ENCODE assay signal across 8 cellular contexts in genomic region chr2:64142817-64143153, GRCh38. TPM values are rescaled to one million over a fixed set of nuclear protein-coding genes. Genes with fewer than 3 reads are reported as not detected.
DNase-seq lines count a peak whose midpoint lies in the region; ATAC-seq and TF ChIP-seq lines count a peak whose summit lies in the region.

No MANE protein-coding gene starts in this region.

- H3K4me1 ChIP-seq in SJCRH30 (peaks cover 17% of the 10 kb centered on the region), gastrocnemius medialis (peaks cover 8 to 19% of the 10 kb centered on the region in 2 donors)

- intact Hi-C loops in gastrocnemius medialis (cut with DNase I; ENCODE audit: low total_unique reads): loop anchor here (10.0 kb wide), 1 partner anchor 298 kb away; the partner anchor contains the start of gene UGP2

- DNase-seq in SJCRH30 (peak in 1 of 2 experiments; percentile 44), fibroblast of mammary gland (ENCODE audit: low read depth) (peak; percentile 18), gastrocnemius medialis (no peak), glomerular visceral epithelial cell (ENCODE audit: extremely low spot score) (no peak), GM03348 (ENCODE audit: low spot score) (no peak)
- DNase-seq in activated CD8-positive, alpha-beta memory T cell treated with anti-CD3 and anti-CD28 coated beads for 24 hours: no peak

- H3K9me3 ChIP-seq in SJCRH30 (replicated peaks) (no peaks in the 10 kb centered on the region; the same call in 1 of the 2 replicates), gastrocnemius medialis (no peaks in the 10 kb centered on the region)

- H3K36me3 ChIP-seq in SJCRH30 (peaks cover 7% of the 10 kb centered on the region), gastrocnemius medialis (no peaks in the 10 kb centered on the region)

- H3K4me3 ChIP-seq in SJCRH30 (peak overlapping the region; percentile 98), fibroblast of mammary gland (ENCODE audit: control insufficient read depth, low read depth, low read length) (peak overlapping the region; percentile 88), gastrocnemius medialis (peak overlapping the region; percentile 83 to 100 (median 95))

- H3K27me3 ChIP-seq in SJCRH30: no peaks in the 10 kb centered on the region
- no peaks in the 10 kb centered on the region for H3K27me3 ChIP-seq in gastrocnemius medialis

- in situ Hi-C loops in gastrocnemius medialis (cut with MboI; ENCODE audit: low sequenced_read_pairs in 4 of 4): loop anchor here in 1 of 4 donors (25.0 kb wide), 1 partner anchor 455 kb away; no protein-coding TSS in a partner anchor

- TF ChIP-seq POLR2A in GM18505 (IDR thresholded peaks at IDR 0.05; ENCODE audit: borderline replicate concordance, extremely low read depth, insufficient read depth, insufficient read length) (peak; percentile 57), gastrocnemius medialis (IDR thresholded peaks at IDR 0.05) (no peak)

- H3K27ac ChIP-seq in SJCRH30 (peak overlapping the region; percentile 88), gastrocnemius medialis (peak overlapping the region; percentile 91 to 99 (median 96))

- no peak for ATAC-seq in GM18505 (IDR thresholded peaks at IDR 0.05; ENCODE audit: unreplicated experiment)
- no peak for ATAC-seq in gastrocnemius medialis
- no peak for ATAC-seq in GM19035 (IDR thresholded peaks at IDR 0.05; ENCODE audit: unreplicated experiment)

- no peak for TF ChIP-seq CTCF in fibroblast of mammary gland (conservative IDR thresholded peaks at IDR 0.05; ENCODE audit: control insufficient read depth, insufficient read depth, low read depth, low read length)
- no peak for TF ChIP-seq CTCF in gastrocnemius medialis (IDR thresholded peaks at IDR 0.05 in 4 of 5, conservative IDR thresholded peaks at IDR 0.05 in 1 of 5)

RNA-seq across cellular contexts. Expression of gene PELI1, which starts 1.4 kb away (rescaled TPM):
- 45.8 and 48.4 TPM in 2 replicates for total RNA-seq in SJCRH30 (2014; rRNA removed; shearing (Covaris generic))
- total RNA-seq in gastrocnemius medialis: 1 to 10 TPM; 3.7 to 7.5 (median 5.9) TPM
